In the genomic region with DNA sequence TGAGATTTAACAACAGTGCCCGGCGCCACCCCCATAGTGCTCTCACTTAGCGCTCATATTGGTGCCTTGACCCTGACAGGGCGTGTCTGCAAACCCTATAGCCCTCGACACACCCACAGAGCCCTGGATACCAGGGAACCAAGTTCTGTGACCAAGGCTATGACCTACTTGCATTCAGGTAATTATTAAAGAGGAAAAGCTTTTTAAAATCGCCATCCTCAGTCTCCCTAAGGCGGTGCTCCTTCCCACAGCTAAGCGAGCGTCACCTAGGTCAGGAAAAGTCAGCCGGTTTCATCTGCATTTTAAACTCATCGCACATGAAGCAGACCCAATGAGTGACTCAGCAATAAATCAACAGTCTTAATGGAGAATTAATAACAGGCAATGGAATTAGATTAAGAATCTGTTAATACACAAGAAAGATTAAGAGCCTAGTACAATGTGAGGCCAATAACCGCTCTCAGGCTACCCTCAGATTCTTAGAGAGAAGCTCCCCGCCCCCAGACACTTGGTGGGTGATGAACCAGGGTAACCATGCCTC, we compare ENCODE assay signal across 19 cellular contexts.
"Had no signal": no experiment of that assay in that cellular context is flagged by ENCODE, and none has a peak within 500 bp of the region (broad histone marks: within the 10 kb centered on the region; RNA-seq: fewer than 3 reads in every experiment).

No MANE protein-coding gene starts in this region.

- H3K36me3 Mint-ChIP-seq: activated naive CD8-positive, alpha-beta T cell treated with anti-CD3 and anti-CD28 coated beads for 36 hours; natural killer cell; stimulated activated naive B cell treated with anti-CD40 and anti-IgM and Interleukin-4, amounts not matched to agents 10 μg/mL and 1 μg/mL and 100 μg/mL, for 72 hours; T-cell; WTC11 had no signal

- H3K27me3 ChIP-seq: adrenal gland, dorsolateral prefrontal cortex, gastroesophageal sphincter, hepatocyte, stomach, suprapubic skin, tibial artery had no signal

- H3K27me3 Mint-ChIP-seq: brain; effector memory CD8-positive, alpha-beta T cell had no signal

- H3K4me1 ChIP-seq: adrenal gland, lower lobe of right lung had no signal

- H3K36me3 ChIP-seq: lower lobe of right lung, stomach, suprapubic skin had no signal

- H3K9me3 ChIP-seq: adrenal gland, gastroesophageal sphincter, lower lobe of right lung, stomach, suprapubic skin, tibial artery had no signal

- H3K4me1 Mint-ChIP-seq: natural killer cell; stimulated activated naive B cell treated with anti-CD40 and anti-IgM and Interleukin-4, amounts not matched to agents 10 μg/mL and 1 μg/mL and 100 μg/mL, for 72 hours had no signal

- H3K9me3 Mint-ChIP-seq: activated naive CD4-positive, alpha-beta T cell treated with anti-CD3 and anti-CD28 coated beads for 36 hours; activated naive CD8-positive, alpha-beta T cell treated with anti-CD3 and anti-CD28 coated beads for 36 hours; activated T-helper 1 cell treated with anti-CD3 and anti-CD28 coated beads, Interleukin-12 subunit alpha, Interleukin-12 subunit beta, Interleukin-2, Interleukin-4 antibody, amounts not matched to agents 30 ng/mL and 10 ng/mL and 1 ng/mL, durations not matched to agents 14 hours and 24 hours and 36 hours; brain; effector memory CD8-positive, alpha-beta T cell; natural killer cell; stimulated activated naive B cell treated with anti-CD40 and anti-IgM and Interleukin-4, amounts not matched to agents 10 μg/mL and 1 μg/mL and 100 μg/mL, for 72 hours; T-cell; WTC11 had no signal

- H3K27ac ChIP-seq: adrenal gland, coronary artery, gastroesophageal sphincter, hepatocyte, lower lobe of right lung, skin epidermis, stomach, suprapubic skin, tibial artery had no signal

- H2AFZ ChIP-seq: hepatocyte had no signal

- H3K79me2 ChIP-seq: hepatocyte had no signal

- H3K4me3 ChIP-seq: adrenal gland, coronary artery, dorsolateral prefrontal cortex, gastroesophageal sphincter, hepatocyte, lower lobe of right lung, skin epidermis, stomach, suprapubic skin, tibial artery had no signal

- H3K27ac Mint-ChIP-seq: activated naive CD4-positive, alpha-beta T cell treated with anti-CD3 and anti-CD28 coated beads for 36 hours; activated naive CD8-positive, alpha-beta T cell treated with anti-CD3 and anti-CD28 coated beads for 36 hours; activated T-helper 1 cell treated with anti-CD3 and anti-CD28 coated beads, Interleukin-12 subunit alpha, Interleukin-12 subunit beta, Interleukin-2, Interleukin-4 antibody, amounts not matched to agents 30 ng/mL and 10 ng/mL and 1 ng/mL, durations not matched to agents 14 hours and 24 hours and 36 hours; effector memory CD8-positive, alpha-beta T cell; natural killer cell; stimulated activated naive B cell treated with anti-CD40 and anti-IgM and Interleukin-4, amounts not matched to agents 10 μg/mL and 1 μg/mL and 100 μg/mL, for 72 hours; T-cell; WTC11 had no signal

- H3K4me3 Mint-ChIP-seq: activated naive CD4-positive, alpha-beta T cell treated with anti-CD3 and anti-CD28 coated beads for 36 hours; activated naive CD8-positive, alpha-beta T cell treated with anti-CD3 and anti-CD28 coated beads for 36 hours; activated T-helper 1 cell treated with anti-CD3 and anti-CD28 coated beads, Interleukin-12 subunit alpha, Interleukin-12 subunit beta, Interleukin-2, Interleukin-4 antibody, amounts not matched to agents 30 ng/mL and 10 ng/mL and 1 ng/mL, durations not matched to agents 14 hours and 24 hours and 36 hours; brain; effector memory CD8-positive, alpha-beta T cell; natural killer cell; stimulated activated naive B cell treated with anti-CD40 and anti-IgM and Interleukin-4, amounts not matched to agents 10 μg/mL and 1 μg/mL and 100 μg/mL, for 72 hours; T-cell; WTC11 had no signal
